26 cellular contexts compared by ENCODE assay signal in the genomic region with DNA sequence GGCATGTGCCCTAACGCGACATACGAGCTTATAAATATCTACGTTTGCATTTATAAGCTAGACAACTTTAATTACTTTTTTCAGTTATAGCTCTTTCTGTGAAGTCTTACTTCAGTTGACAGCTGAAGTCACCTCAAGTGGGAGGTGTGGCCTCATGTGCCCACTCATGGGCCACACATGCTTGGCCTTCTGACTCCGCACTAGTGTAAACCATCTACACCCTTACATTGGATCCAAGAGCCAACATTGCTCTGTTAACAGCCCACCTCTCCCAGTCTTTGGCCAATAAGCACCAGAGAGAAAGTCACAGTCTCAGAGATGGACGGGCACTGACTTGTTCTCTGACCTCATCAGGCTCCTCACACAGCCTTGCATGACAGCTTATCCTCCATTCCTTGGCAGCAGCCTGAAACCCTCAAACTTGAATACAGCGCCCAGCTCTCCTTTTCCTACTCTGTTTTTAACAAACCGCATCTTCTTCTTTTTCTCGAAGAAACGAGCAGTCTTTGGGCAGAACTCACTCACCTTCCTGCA.
"Had no signal": no experiment of that assay in that cellular context is flagged by ENCODE, and none has a peak within 500 bp of the region (broad histone marks: within the 10 kb centered on the region; RNA-seq: fewer than 3 reads in every experiment).

No MANE protein-coding gene starts in this region.

- H2AFZ ChIP-seq: PC-9 had no signal

- H3K27ac Mint-ChIP-seq: activated CD4-positive, alpha-beta memory T cell treated with anti-CD3 and anti-CD28 coated beads, Interleukin-2, amount 10 ng/mL, durations not matched to agents 7 days and 5 days; activated CD4-positive, alpha-beta T cell treated with anti-CD3 and anti-CD28 coated beads for 36 hours; activated naive CD4-positive, alpha-beta T cell treated with anti-CD3 and anti-CD28 coated beads for 36 hours; activated naive CD8-positive, alpha-beta T cell; activated T-helper 17 cell treated with anti-CD3 and anti-CD28 coated beads, Interleukin-2, amount 50 U/mL, for 72 hours; brain had no signal

- H3K27me3 ChIP-seq: MG63 had no signal

- H3K9me3 Mint-ChIP-seq: activated CD4-positive, alpha-beta memory T cell treated with anti-CD3 and anti-CD28 coated beads, Interleukin-2, amount 10 ng/mL, durations not matched to agents 7 days and 5 days; activated naive CD4-positive, alpha-beta T cell treated with anti-CD3 and anti-CD28 coated beads for 36 hours; activated T-helper 17 cell treated with anti-CD3 and anti-CD28 coated beads, Interleukin-2, amount 50 U/mL, for 72 hours had no signal

- H3K9me3 ChIP-seq: MG63 had no signal

- H3K36me3 Mint-ChIP-seq: activated naive CD8-positive, alpha-beta T cell; brain had no signal

- H3K4me2 ChIP-seq: PC-9 had no signal

- H3K4me1 Mint-ChIP-seq: activated CD4-positive, alpha-beta memory T cell treated with anti-CD3 and anti-CD28 coated beads, Interleukin-2, amount 10 ng/mL, durations not matched to agents 7 days and 5 days; activated CD4-positive, alpha-beta T cell treated with anti-CD3 and anti-CD28 coated beads for 36 hours; activated T-helper 17 cell treated with anti-CD3 and anti-CD28 coated beads, Interleukin-2, amount 50 U/mL, for 72 hours; brain had no signal

- H3K4me3 Mint-ChIP-seq: activated CD4-positive, alpha-beta memory T cell treated with anti-CD3 and anti-CD28 coated beads, Interleukin-2, amount 10 ng/mL, durations not matched to agents 7 days and 5 days; activated CD4-positive, alpha-beta T cell treated with anti-CD3 and anti-CD28 coated beads for 36 hours; activated naive CD4-positive, alpha-beta T cell treated with anti-CD3 and anti-CD28 coated beads for 36 hours; activated naive CD8-positive, alpha-beta T cell; activated T-helper 17 cell treated with anti-CD3 and anti-CD28 coated beads, Interleukin-2, amount 50 U/mL, for 72 hours; brain had no signal

- H3K36me3 ChIP-seq: MG63, WERI-Rb-1 had no signal

- ATAC-seq: activated CD4-positive, alpha-beta T cell treated with anti-CD3 and anti-CD28 coated beads for 36 hours; activated T-helper 17 cell treated with anti-CD3 and anti-CD28 coated beads, Interleukin-2, amount 50 U/mL, for 72 hours; Right ventricle myocardium inferior had no signal

- H3K27me3 Mint-ChIP-seq: brain had no signal

- DNase-seq: activated CD4-positive, alpha-beta memory T cell treated with anti-CD3 and anti-CD28 coated beads, Interleukin-2, amount 10 ng/mL, durations not matched to agents 7 days and 5 days; activated CD4-positive, alpha-beta T cell treated with anti-CD3 and anti-CD28 coated beads for 36 hours; activated CD4-positive, alpha-beta T cell treated with anti-CD3 and anti-CD28 coated beads, Interleukin-2, amount 50 U/mL, for 1 hour; activated gamma-delta T cell; activated naive CD4-positive, alpha-beta T cell treated with anti-CD3 and anti-CD28 coated beads for 36 hours; activated T-cell treated with anti-CD3 and anti-CD28 coated beads for 4 hours; activated T-cell treated with anti-CD3 and anti-CD28 coated beads, Interleukin-2, amount 50 U/mL, for 48 hours; amygdala; cerebellar nuclear complex; KG1; MG63; MV-4-11; NCI-H1092 treated with DMSO at 0.1 percent for 48 hours; NCI-H1417 treated with DMSO at 0.1 percent for 48 hours; NCI-H1694 treated with DMSO at 0.1 percent for 48 hours; NCI-H2029 treated with DMSO at 0.1 percent for 48 hours; NCI-H510A treated with DMSO at 0.1 percent for 48 hours; NCI-H69; PC-9; T-helper 1 cell; WERI-Rb-1 had no signal

- H3K4me3 ChIP-seq: MG63, PC-9, SK-N-MC had no signal

- H3K27ac ChIP-seq: PC-9, SK-N-MC, WERI-Rb-1 had no signal
